ENCODE assay signal across 8 cellular contexts in the genomic region with DNA sequence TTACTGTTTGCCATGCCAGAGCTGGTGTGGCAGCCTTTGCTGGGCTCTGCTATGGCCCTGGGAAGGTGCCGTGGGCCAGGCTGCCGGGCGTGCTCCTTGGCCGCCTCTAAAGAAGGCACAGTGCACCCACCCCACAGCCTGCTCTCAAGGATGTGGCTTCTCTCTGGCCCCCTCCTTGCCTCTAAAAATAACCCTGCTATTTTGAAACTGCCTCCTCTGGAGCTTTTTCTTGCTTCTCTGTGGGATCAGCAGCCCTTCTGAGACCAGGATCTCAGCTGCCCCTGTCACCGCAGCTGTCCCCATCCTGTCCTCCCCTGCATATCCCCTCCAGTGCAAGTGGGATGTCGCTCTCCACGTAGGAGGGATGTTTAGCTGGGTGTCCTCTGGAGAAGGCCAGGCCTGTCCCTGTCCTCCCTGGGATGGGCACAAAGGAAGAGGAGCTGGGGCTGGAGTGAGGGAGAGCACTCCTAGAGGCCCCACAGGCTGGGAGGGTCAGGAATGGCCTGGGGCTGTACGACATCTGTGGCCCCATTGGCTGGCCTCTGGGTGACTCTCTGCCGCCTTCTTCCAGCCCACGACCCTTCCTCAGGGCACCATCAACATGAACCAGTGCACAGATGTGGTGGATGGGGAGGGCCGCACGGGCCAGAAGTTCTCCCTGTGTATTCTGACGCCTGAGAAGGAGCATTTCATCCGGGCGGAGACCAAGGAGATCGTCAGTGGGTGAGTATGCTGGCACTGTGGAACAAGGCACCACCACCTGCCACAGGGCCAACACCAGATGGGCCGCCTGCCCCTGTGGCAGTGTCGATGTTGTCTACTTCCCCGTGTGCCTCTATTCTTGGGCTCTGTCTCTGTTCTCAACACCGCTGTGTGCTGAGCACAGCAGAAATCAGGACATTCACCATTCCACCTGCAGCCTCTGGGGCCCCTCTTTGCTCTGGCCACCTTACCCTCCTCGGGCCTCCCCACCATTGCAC.
A peak's percentile ranks its signal among the peaks of the same experiment; 100 is the strongest.
DNase-seq lines count a peak whose midpoint lies in the region; ATAC-seq lines count a peak whose summit lies in the region.

No MANE protein-coding gene starts in this region.

- CTCF ChIA-PET in activated CD8-positive, alpha-beta memory T cell treated with anti-CD3 and anti-CD28 coated beads, Interleukin-2, amount 10 ng/mL, durations not matched to agents 7 days and 5 days (lab: Charles Lee) = interaction anchor here (0.8 to 1.5 kb wide), 6 partner anchors 15 to 152 kb away, joined by 3 to 6 read pairs (median 3); no protein-coding TSS in a partner anchor
- CTCF ChIA-PET in T-cell (lab: Charles Lee) = interaction anchor here in 1 of 2 donors (1.1 to 1.2 kb wide), 2 partner anchors 15 to 20 kb away, joined by 4 to 5 read pairs; no protein-coding TSS in a partner anchor

- POLR2A ChIA-PET in T-cell (lab: Charles Lee) = no interaction called here

- ATAC-seq in activated CD8-positive, alpha-beta memory T cell treated with anti-CD3 and anti-CD28 coated beads, Interleukin-2, amount 10 ng/mL, durations not matched to agents 7 days and 5 days = peak; percentile 69
- ATAC-seq in T-cell (replicated peaks in 1 of 4) (peak; percentile 48 to 54 (median 50)), left cardiac atrium (peak; percentile 13 to 39), HG03571 (IDR thresholded peaks at IDR 0.05; ENCODE audit: unreplicated experiment) (no peak), GM18907 (IDR thresholded peaks at IDR 0.05; ENCODE audit: unreplicated experiment) (no peak)
- ATAC-seq in stimulated activated naive CD8-positive, alpha-beta T cell treated with anti-CD3 and anti-CD28 coated beads, Interleukin-15, amount 100 ng/mL, for 72 hours = peak; percentile 45

- H3K27ac Mint-ChIP-seq in activated CD8-positive, alpha-beta memory T cell treated with anti-CD3 and anti-CD28 coated beads, Interleukin-2, amount 10 ng/mL, durations not matched to agents 7 days and 5 days = peak overlapping the region; percentile 93
- H3K27ac Mint-ChIP-seq in T-cell = peak overlapping the region; percentile 92 to 95
- H3K27ac Mint-ChIP-seq in stimulated activated naive CD8-positive, alpha-beta T cell treated with anti-CD3 and anti-CD28 coated beads, Interleukin-15, amount 100 ng/mL, for 72 hours = peak overlapping the region; percentile 69 to 87

- no peaks in the 10 kb centered on the region for H3K27me3 Mint-ChIP-seq in activated CD8-positive, alpha-beta memory T cell treated with anti-CD3 and anti-CD28 coated beads, Interleukin-2, amount 10 ng/mL, durations not matched to agents 7 days and 5 days
- H3K27me3 Mint-ChIP-seq in T-cell = no peaks in the 10 kb centered on the region
- no peaks in the 10 kb centered on the region for H3K27me3 Mint-ChIP-seq in stimulated activated naive CD8-positive, alpha-beta T cell treated with anti-CD3 and anti-CD28 coated beads, Interleukin-15, amount 100 ng/mL, for 72 hours

- H3K4me3 Mint-ChIP-seq in activated CD8-positive, alpha-beta memory T cell treated with anti-CD3 and anti-CD28 coated beads, Interleukin-2, amount 10 ng/mL, durations not matched to agents 7 days and 5 days = peak overlapping the region; percentile 41
- peak overlapping the region; percentile 41 to 77 (median 51) for H3K4me3 Mint-ChIP-seq in T-cell
- H3K4me3 Mint-ChIP-seq in stimulated activated naive CD8-positive, alpha-beta T cell treated with anti-CD3 and anti-CD28 coated beads, Interleukin-15, amount 100 ng/mL, for 72 hours = peak overlapping the region in 1 of 2 donors; percentile 43

- intact Hi-C loops in left cardiac atrium (cut with DNase I) = no loop called here

- peaks cover 3% of the 10 kb centered on the region for H3K36me3 Mint-ChIP-seq in activated CD8-positive, alpha-beta memory T cell treated with anti-CD3 and anti-CD28 coated beads, Interleukin-2, amount 10 ng/mL, durations not matched to agents 7 days and 5 days
- peaks cover 13% of the 10 kb centered on the region for H3K36me3 Mint-ChIP-seq in T-cell

- no peaks in the 10 kb centered on the region for H3K9me3 Mint-ChIP-seq in activated CD8-positive, alpha-beta memory T cell treated with anti-CD3 and anti-CD28 coated beads, Interleukin-2, amount 10 ng/mL, durations not matched to agents 7 days and 5 days (ENCODE audit: low read depth)
- no peaks in the 10 kb centered on the region for H3K9me3 Mint-ChIP-seq in T-cell
- H3K9me3 Mint-ChIP-seq in stimulated activated naive CD8-positive, alpha-beta T cell treated with anti-CD3 and anti-CD28 coated beads, Interleukin-15, amount 100 ng/mL, for 72 hours = no peaks in the 10 kb centered on the region

- peaks cover 45% of the 10 kb centered on the region for H3K4me1 Mint-ChIP-seq in activated CD8-positive, alpha-beta memory T cell treated with anti-CD3 and anti-CD28 coated beads, Interleukin-2, amount 10 ng/mL, durations not matched to agents 7 days and 5 days
- peaks cover 52 to 77% (median 61%) of the 10 kb centered on the region in 3 donors for H3K4me1 Mint-ChIP-seq in T-cell
- peaks cover 48% of the 10 kb centered on the region for H3K4me1 Mint-ChIP-seq in stimulated activated naive CD8-positive, alpha-beta T cell treated with anti-CD3 and anti-CD28 coated beads, Interleukin-15, amount 100 ng/mL, for 72 hours

- DNase-seq in activated CD8-positive, alpha-beta memory T cell treated with anti-CD3 and anti-CD28 coated beads, Interleukin-2, amount 10 ng/mL, durations not matched to agents 7 days and 5 days = peak; percentile 61
- no peak for DNase-seq in activated CD8-positive, alpha-beta memory T cell treated with anti-CD3 and anti-CD28 coated beads, Interleukin-2, amount 50 U/mL, for 48 hours
- DNase-seq in T-cell (peak in 3 of 34 experiments; percentile 14 to 31 (median 18)), left cardiac atrium (no peak), NCI-H345 treated with DMSO at 0.1 percent for 48 hours (lab: John Stamatoyannopoulos, UW; ENCODE audit: unreplicated experiment) (no peak)
- no peak for DNase-seq in stimulated activated naive CD8-positive, alpha-beta T cell treated with anti-CD3 and anti-CD28 coated beads, Interleukin-15, amount 100 ng/mL, for 72 hours

Comparison
In these comparisons a context has a peak if more than half of its experiments do, and no peak if none do; other contexts are left out.
1. ATAC-seq: peak in activated CD8-positive, alpha-beta memory T cell treated with anti-CD3 and anti-CD28 coated beads, Interleukin-2, amount 10 ng/mL, durations not matched to agents 7 days and 5 days (single experiment), T-cell (4 of 4), left cardiac atrium (2 of 2) and stimulated activated naive CD8-positive, alpha-beta T cell treated with anti-CD3 and anti-CD28 coated beads, Interleukin-15, amount 100 ng/mL, for 72 hours (single experiment); none in HG03571 (single experiment) and GM18907 (single experiment).
2. Peak in every context shown above with its lines, with median percentiles within 50 percentile points of each other: H3K27ac Mint-ChIP-seq.